ENCODE assay signal across 18 cellular contexts in the genomic region with DNA sequence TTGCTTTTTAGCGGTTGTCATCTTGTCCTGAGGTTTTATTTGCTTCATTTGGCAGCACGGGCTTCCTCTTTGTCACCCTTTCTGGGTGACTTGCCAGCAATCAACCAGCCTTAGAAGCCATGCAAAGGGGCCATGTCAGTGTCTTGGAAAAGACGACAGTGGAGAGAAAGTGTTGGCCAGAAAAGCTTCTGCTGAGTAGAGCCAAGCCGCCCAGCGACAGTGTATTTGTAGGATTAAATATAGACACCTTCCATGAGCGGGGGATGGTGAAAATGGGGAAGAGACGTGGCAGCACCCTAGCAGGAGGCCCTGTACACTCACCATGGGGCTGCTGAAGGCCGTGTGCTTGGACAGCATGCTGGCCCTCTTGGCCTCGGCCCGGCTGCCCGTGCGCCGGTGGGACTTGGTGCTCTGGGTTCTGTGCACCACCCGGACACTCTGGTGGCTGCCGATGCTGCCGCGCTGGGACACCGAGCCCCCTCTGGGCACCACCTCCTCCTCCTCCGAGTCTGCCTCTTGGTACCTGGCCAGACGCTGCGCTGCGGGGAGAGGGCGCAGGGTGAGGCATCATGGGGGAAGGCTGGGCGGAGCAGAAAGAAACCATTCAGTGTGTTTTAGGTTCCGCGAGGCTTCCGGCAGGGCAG.
A peak's percentile ranks its signal among the peaks of the same experiment; 100 is the strongest.
DNase-seq lines count a peak whose midpoint lies in the region; ATAC-seq, FAIRE-seq and TF ChIP-seq lines count a peak whose summit lies in the region.
"Had no signal": no experiment of that assay in that cellular context is flagged by ENCODE, and none has a peak within 500 bp of the region (broad histone marks: within the 10 kb centered on the region; RNA-seq: fewer than 3 reads in every experiment).

No MANE protein-coding gene starts in this region.

- H3K4me2 ChIP-seq in astrocyte (ENCODE audit: low read length) (peak overlapping the region; percentile 58), neuronal stem cell (ENCODE audit: insufficient read depth, low read length, poor library complexity, severe bottlenecking) (no peak overlapping the region)

- H3K36me3 ChIP-seq in GM06990 (ENCODE audit: control insufficient read depth, insufficient read depth, low read length) (no peaks in the 10 kb centered on the region), astrocyte (ENCODE audit: insufficient read depth, low read length) (peaks cover 3% of the 10 kb centered on the region), neuronal stem cell (replicated peaks in 1 of 2; ENCODE audit: control insufficient read depth in 2 of 2, insufficient read depth in 2 of 2, low read length in 2 of 2) (no peaks in the 10 kb centered on the region), transverse colon (no peaks in the 10 kb centered on the region), ovary (no peaks in the 10 kb centered on the region)
- H3K36me3 ChIP-seq: cardiac muscle cell had no signal

- H2BK12ac ChIP-seq in neuronal stem cell (ENCODE audit: low read length) = no peak overlapping the region

- H3K27me3 ChIP-seq in GM06990 (replicated peaks; ENCODE audit: control insufficient read depth, insufficient read depth, low read length) (no peaks in the 10 kb centered on the region), astrocyte (ENCODE audit: insufficient read depth, low read length) (no peaks in the 10 kb centered on the region), neuronal stem cell (ENCODE audit: control insufficient read depth in 3 of 3, insufficient read depth in 3 of 3, low read depth in 1 of 3, low read length in 3 of 3) (no peaks in the 10 kb centered on the region), transverse colon (no peaks in the 10 kb centered on the region), ovary (no peaks in the 10 kb centered on the region)
- H3K27me3 ChIP-seq: cardiac muscle cell, heart right ventricle had no signal

- H3K27ac ChIP-seq in astrocyte (ENCODE audit: low read depth, low read length) (no peak overlapping the region), neuronal stem cell (replicated peaks; ENCODE audit: low read length) (peak overlapping the region; percentile 12), transverse colon (no peak overlapping the region), ovary (no peak overlapping the region)
- H3K27ac ChIP-seq: cardiac muscle cell, heart right ventricle had no signal

- TF ChIP-seq POLR2A in transverse colon (IDR thresholded peaks at IDR 0.05) = no peak
- TF ChIP-seq POLR2A in ovary (IDR thresholded peaks at IDR 0.05) = no peak

- no peaks in the 10 kb centered on the region for H3K79me2 ChIP-seq in astrocyte (ENCODE audit: insufficient read depth, low read length)

- H3K27me3 Mint-ChIP-seq in astrocyte (ENCODE audit: low read depth, unreplicated experiment) = no peaks in the 10 kb centered on the region
- H3K27me3 Mint-ChIP-seq: naive thymus-derived CD8-positive, alpha-beta T cell; stimulated activated naive CD8-positive, alpha-beta T cell treated with anti-CD3 and anti-CD28 coated beads, Interleukin-15, amount 100 ng/mL, for 72 hours had no signal

- no peaks in the 10 kb centered on the region for H4K20me1 ChIP-seq in astrocyte (ENCODE audit: insufficient read depth, low read length)

- H3K36me3 Mint-ChIP-seq in astrocyte (ENCODE audit: low read depth, unreplicated experiment) = peaks cover 28% of the 10 kb centered on the region

- H2AFZ ChIP-seq in astrocyte (ENCODE audit: low read depth, low read length) (peak overlapping the region; percentile 38), neuronal stem cell (ENCODE audit: low read length) (peak overlapping the region; percentile 7)

- H3K9me3 Mint-ChIP-seq in astrocyte (ENCODE audit: unreplicated experiment) = no peaks in the 10 kb centered on the region
- H3K9me3 Mint-ChIP-seq: naive thymus-derived CD8-positive, alpha-beta T cell; stimulated activated naive CD8-positive, alpha-beta T cell treated with anti-CD3 and anti-CD28 coated beads, Interleukin-15, amount 100 ng/mL, for 72 hours; T-helper 2 cell treated with Interferon-gamma antibody and Interleukin-4, amounts not matched to agents 5 μg/mL and 100 μg/mL, for 36 hours had no signal

- no peaks in the 10 kb centered on the region for H3K79me1 ChIP-seq in neuronal stem cell (ENCODE audit: low read depth, low read length)

- DNase-seq in GM06990 (ENCODE audit: extremely low read depth, insufficient read length) = no peak
- peak; percentile 2 for DNase-seq in astrocyte (ENCODE audit: low read depth)
- no peak for DNase-seq in neuronal stem cell (ENCODE audit: low spot score)
- no peak for DNase-seq in stimulated activated naive CD4-positive, alpha-beta T cell (lab: John Stamatoyannopoulos, UW)
- DNase-seq in transverse colon = no peak
- no peak for DNase-seq in ovary
- DNase-seq: activated CD4-positive, alpha-beta T cell treated with anti-CD3 and anti-CD28 coated beads, Interleukin-2, amount 50 U/mL, for 4 hours; activated effector memory CD4-positive, alpha-beta T cell treated with Interleukin-2 at 50 U/mL for 16 hours; heart right ventricle; naive thymus-derived CD8-positive, alpha-beta T cell; NCI-H146; NCI-H526; right cardiac atrium; stimulated activated naive CD8-positive, alpha-beta T cell treated with anti-CD3 and anti-CD28 coated beads, Interleukin-15, amount 100 ng/mL, for 72 hours had no signal

- peak; percentile 32 for FAIRE-seq in astrocyte (lab: Jason Lieb, UNC)

- H2BK15ac ChIP-seq in neuronal stem cell (ENCODE audit: low read length) = peak overlapping the region; percentile 72

- no peak overlapping the region for H3K4me3 Mint-ChIP-seq in astrocyte (ENCODE audit: unreplicated experiment)
- H3K4me3 Mint-ChIP-seq: naive thymus-derived CD8-positive, alpha-beta T cell; stimulated activated naive CD8-positive, alpha-beta T cell treated with anti-CD3 and anti-CD28 coated beads, Interleukin-15, amount 100 ng/mL, for 72 hours; T-helper 2 cell treated with Interferon-gamma antibody and Interleukin-4, amounts not matched to agents 5 μg/mL and 100 μg/mL, for 36 hours had no signal

- H3K4me3 ChIP-seq in GM06990 (replicated peaks; ENCODE audit: low read depth, low read length) = peak overlapping the region; percentile 64
- H3K4me3 ChIP-seq in astrocyte (ENCODE audit: insufficient read depth, low read depth, low read length) = no peak overlapping the region
- H3K4me3 ChIP-seq in neuronal stem cell (ENCODE audit: low read length in 2 of 2) = no peak overlapping the region
- no peak overlapping the region for H3K4me3 ChIP-seq in transverse colon
- no peak overlapping the region for H3K4me3 ChIP-seq in ovary
- H3K4me3 ChIP-seq: cardiac muscle cell, heart right ventricle had no signal

- peak overlapping the region; percentile 86 for H3K18ac ChIP-seq in neuronal stem cell (ENCODE audit: low read length)

- no peak overlapping the region for H2BK5ac ChIP-seq in neuronal stem cell (ENCODE audit: low read length)

- in situ Hi-C loops in transverse colon (cut with MboI; ENCODE audit: low pct_ligation_motif_present in 1 of 4, low pct_unique_long_range_greater_than_20kb in 1 of 4, low sequenced_read_pairs in 3 of 4) = no loop called here

- WGBS in neuronal stem cell (ENCODE audit: extremely low coverage in 2 of 2, insufficient read length in 2 of 2, insufficient replicate concordance in 1 of 2), 2 donors = no CpG with 5 or more reads among the region's 27 CpGs
- WGBS in transverse colon (ENCODE audit: low coverage in 1 of 2), 2 donors = 79 to 83% methylated on average over 1 to 20 of the region's 27 CpGs
- WGBS in ovary, 3 donors = 82 to 86% (median 84%) methylated on average over 27 of the region's 27 CpGs

- H3K9ac ChIP-seq in astrocyte (ENCODE audit: low read length) = peak overlapping the region; percentile 25
- peak overlapping the region; percentile 51 for H3K9ac ChIP-seq in neuronal stem cell (ENCODE audit: low read depth, low read length, poor library complexity)

- no peaks in the 10 kb centered on the region for H3K9me3 ChIP-seq in astrocyte (ENCODE audit: insufficient read depth, low read depth, low read length)
- H3K9me3 ChIP-seq in neuronal stem cell (replicated peaks in 1 of 2; ENCODE audit: control insufficient read depth in 2 of 2, insufficient read depth in 1 of 2, low read depth in 1 of 2, low read length in 2 of 2) = no peaks in the 10 kb centered on the region
- no peaks in the 10 kb centered on the region for H3K9me3 ChIP-seq in transverse colon
- no peaks in the 10 kb centered on the region for H3K9me3 ChIP-seq in ovary
- H3K9me3 ChIP-seq: heart right ventricle had no signal

- H3K14ac ChIP-seq in neuronal stem cell (ENCODE audit: low read length) = no peak overlapping the region

- no peak overlapping the region for H4K91ac ChIP-seq in neuronal stem cell (ENCODE audit: low read depth, low read length, poor library complexity)

- ATAC-seq in HG02938 (IDR thresholded peaks at IDR 0.05; ENCODE audit: unreplicated experiment) (peak; percentile 9), GM21526 (IDR thresholded peaks at IDR 0.05; ENCODE audit: low FRiP score, unreplicated experiment) (no peak)
- ATAC-seq: naive thymus-derived CD8-positive, alpha-beta T cell; stimulated activated naive CD8-positive, alpha-beta T cell treated with anti-CD3 and anti-CD28 coated beads, Interleukin-15, amount 100 ng/mL, for 72 hours had no signal

- H3K27ac Mint-ChIP-seq in astrocyte (ENCODE audit: unreplicated experiment) = no peak overlapping the region
- H3K27ac Mint-ChIP-seq: T-helper 2 cell treated with Interferon-gamma antibody and Interleukin-4, amounts not matched to agents 5 μg/mL and 100 μg/mL, for 36 hours had no signal

- no peaks in the 10 kb centered on the region for H3K4me1 Mint-ChIP-seq in astrocyte (ENCODE audit: low read depth, unreplicated experiment)
- H3K4me1 Mint-ChIP-seq: stimulated activated naive CD8-positive, alpha-beta T cell treated with anti-CD3 and anti-CD28 coated beads, Interleukin-15, amount 100 ng/mL, for 72 hours had no signal

- H3K23ac ChIP-seq in neuronal stem cell (ENCODE audit: low read depth, low read length, poor library complexity) = no peak overlapping the region

- no peak overlapping the region for H2BK120ac ChIP-seq in neuronal stem cell (ENCODE audit: low read depth, low read length)

- no peak overlapping the region for H3K4ac ChIP-seq in neuronal stem cell (ENCODE audit: low read length)

- H4K8ac ChIP-seq in neuronal stem cell (ENCODE audit: low read depth, low read length) = peak overlapping the region; percentile 68

- intact Hi-C loops in transverse colon (cut with DNase I; ENCODE audit: low total_unique reads) = no loop called here
- intact Hi-C loops in ovary (cut with DNase I) = no loop called here

- TF ChIP-seq CTCF in GM06990 (IDR thresholded peaks at IDR 0.05; ENCODE audit: insufficient read depth, low read length, poor library complexity, severe bottlenecking) = no peak
- no peak for TF ChIP-seq CTCF in astrocyte (IDR thresholded peaks at IDR 0.05; ENCODE audit: insufficient read depth, low read depth, low read length)
- TF ChIP-seq CTCF in transverse colon (IDR thresholded peaks at IDR 0.05) = no peak
- no peak for TF ChIP-seq CTCF in ovary (IDR thresholded peaks at IDR 0.05)

- peak overlapping the region; percentile 92 for H2AK5ac ChIP-seq in neuronal stem cell (ENCODE audit: low read depth, low read length)

- no peak for TF ChIP-seq EP300 in transverse colon (IDR thresholded peaks at IDR 0.05; ENCODE audit: low read depth)
- TF ChIP-seq EP300 in ovary (IDR thresholded peaks at IDR 0.05) = no peak

- H3K4me1 ChIP-seq in astrocyte (ENCODE audit: insufficient read depth, low read length) (peaks cover 11% of the 10 kb centered on the region), neuronal stem cell (ENCODE audit: control insufficient read depth in 2 of 2, insufficient read depth in 1 of 2, low read depth in 1 of 2, low read length in 2 of 2) (peaks cover 0 to 9% of the 10 kb centered on the region in 2 donors), transverse colon (no peaks in the 10 kb centered on the region), ovary (ENCODE audit: insufficient read depth) (no peaks in the 10 kb centered on the region)
